In genomic region chr6:122904166-122904565, GRCh38 we compare ENCODE assay signal across 28 cellular contexts.
"Had no signal": no experiment of that assay in that cellular context is flagged by ENCODE, and none has a peak within 500 bp of the region (broad histone marks: within the 10 kb centered on the region; RNA-seq: fewer than 3 reads in every experiment).

No MANE protein-coding gene starts in this region.

- H3K4me2 ChIP-seq: smooth muscle cell had no signal

- H3K27ac ChIP-seq: neutrophil, pancreas, prostate gland, skin epidermis, spleen, suprapubic skin, testis, tibial artery, transverse colon, upper lobe of right lung, uterus had no signal

- DNase-seq: naive thymus-derived CD8-positive, alpha-beta T cell; nephron progenitor cell; nucleus accumbens; pancreas; right cardiac atrium; spleen; stimulated activated CD4-positive, alpha-beta T cell treated with anti-CD3 and anti-CD28 coated beads, Interleukin-12 subunit alpha, Interleukin-12 subunit beta, amount 100 ng/mL, for 4 hours; stimulated activated CD4-positive, alpha-beta T cell treated with anti-CD3 and anti-CD28 coated beads, Interleukin-1b, Interleukin-23, amount 100 ng/mL, for 48 hours; stimulated activated CD4-positive, alpha-beta T cell treated with anti-CD3 and anti-CD28 coated beads, Interleukin-4, amount 100 ng/mL, for 1 hour; stimulated activated CD4-positive, alpha-beta T cell treated with anti-CD3 and anti-CD28 coated beads, Interleukin-4, amount 100 ng/mL, for 4 hours; stimulated activated CD8-positive, alpha-beta memory T cell treated with anti-CD3 and anti-CD28 coated beads, Interleukin-4, amount 100 ng/mL, for 48 hours; stimulated activated naive CD4-positive, alpha-beta T cell; stimulated activated naive CD8-positive, alpha-beta T cell treated with anti-CD3 and anti-CD28 coated beads, Interleukin-15, amount 100 ng/mL, for 72 hours; stimulated activated naive CD8-positive, alpha-beta T cell treated with anti-CD3 and anti-CD28 coated beads, Interleukin-15, Interleukin-2, amounts not matched to agents 100 U/mL and 50 U/mL, for 24 hours; substantia nigra; testis; tibial artery; transverse colon; upper lobe of right lung; uterus had no signal

- H3K9me3 ChIP-seq: neutrophil, pancreas, prostate gland, spleen, suprapubic skin, testis, tibial artery, transverse colon, upper lobe of right lung, uterus had no signal

- H3K36me3 ChIP-seq: neutrophil, pancreas, prostate gland, spleen, suprapubic skin, tibial artery, transverse colon, upper lobe of right lung, uterus had no signal

- H3K27me3 ChIP-seq: neutrophil, pancreas, spleen, suprapubic skin, testis, tibial artery, transverse colon, upper lobe of right lung, uterus had no signal

- H3K4me3 ChIP-seq: pancreas, prostate gland, skin epidermis, smooth muscle cell, spleen, suprapubic skin, testis, tibial artery, transverse colon, upper lobe of right lung, uterus had no signal

- H3K4me1 ChIP-seq: pancreas, prostate gland, spleen, suprapubic skin, testis, tibial artery, transverse colon, upper lobe of right lung, uterus had no signal

- ATAC-seq: naive thymus-derived CD8-positive, alpha-beta T cell; natural killer cell treated with Interleukin-12 subunit alpha and Interleukin-12 subunit beta and Interleukin-15 and Interleukin-18, amount 100 ng/mL, for 72 hours; pancreas; right cardiac atrium; sciatic nerve; stimulated activated memory B cell treated with anti-CD40 and anti-IgM and Interleukin-4, amounts not matched to agents 10 μg/mL and 1 μg/mL and 100 μg/mL, for 72 hours; stimulated activated naive CD8-positive, alpha-beta T cell treated with anti-CD3 and anti-CD28 coated beads, Interleukin-15, amount 100 ng/mL, for 72 hours; stimulated activated naive CD8-positive, alpha-beta T cell treated with anti-CD3 and anti-CD28 coated beads, Interleukin-15, Interleukin-2, amounts not matched to agents 100 U/mL and 50 U/mL, for 24 hours; upper lobe of right lung had no signal
